1 cellular context compared by ENCODE assay signal in the genomic region with DNA sequence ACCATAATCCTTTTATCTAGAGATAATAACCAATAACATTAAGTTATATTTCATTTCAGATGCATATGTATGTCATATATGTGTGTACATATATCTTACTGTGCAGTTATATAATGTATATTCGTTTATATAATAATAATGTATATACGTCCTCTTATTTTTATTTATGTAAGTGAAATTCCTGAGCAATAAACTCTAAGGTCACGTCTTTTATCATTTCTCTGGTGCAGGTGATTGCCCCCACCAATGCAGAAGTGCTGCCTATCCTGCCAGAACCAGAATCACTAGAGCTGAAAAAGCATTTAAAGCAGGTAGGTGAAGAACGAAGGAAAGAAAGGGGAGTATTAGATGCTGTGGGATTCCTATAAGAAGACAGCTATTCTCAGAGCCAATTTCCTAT.
TF ChIP-seq lines count a peak whose summit lies in the region.

No MANE protein-coding gene starts in this region.

TF ChIP-seq in K562, 482 proteins besides CTCF, POLR2A, EP300 and RAD21:
- TF ChIP-seq ZNF644 (tag; IDR thresholded peaks at IDR 0.05; ENCODE audit: low read depth): no peak
- TF ChIP-seq CSDE1 (IDR thresholded peaks at IDR 0.05): no peak
- TF ChIP-seq, protein P1, sequence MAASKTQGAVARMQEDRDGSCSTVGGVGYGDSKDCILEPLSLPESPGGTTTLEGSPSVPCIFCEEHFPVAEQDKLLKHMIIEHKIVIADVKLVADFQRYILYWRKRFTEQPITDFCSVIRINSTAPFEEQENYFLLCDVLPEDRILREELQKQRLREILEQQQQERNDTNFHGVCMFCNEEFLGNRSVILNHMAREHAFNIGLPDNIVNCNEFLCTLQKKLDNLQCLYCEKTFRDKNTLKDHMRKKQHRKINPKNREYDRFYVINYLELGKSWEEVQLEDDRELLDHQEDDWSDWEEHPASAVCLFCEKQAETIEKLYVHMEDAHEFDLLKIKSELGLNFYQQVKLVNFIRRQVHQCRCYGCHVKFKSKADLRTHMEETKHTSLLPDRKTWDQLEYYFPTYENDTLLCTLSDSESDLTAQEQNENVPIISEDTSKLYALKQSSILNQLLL (CRISPR knock-in tag; IDR thresholded peaks at IDR 0.05; ENCODE audit: borderline replicate concordance): peak; percentile 68; the same call in 1 of the 2 replicates
- TF ChIP-seq, protein P2, sequence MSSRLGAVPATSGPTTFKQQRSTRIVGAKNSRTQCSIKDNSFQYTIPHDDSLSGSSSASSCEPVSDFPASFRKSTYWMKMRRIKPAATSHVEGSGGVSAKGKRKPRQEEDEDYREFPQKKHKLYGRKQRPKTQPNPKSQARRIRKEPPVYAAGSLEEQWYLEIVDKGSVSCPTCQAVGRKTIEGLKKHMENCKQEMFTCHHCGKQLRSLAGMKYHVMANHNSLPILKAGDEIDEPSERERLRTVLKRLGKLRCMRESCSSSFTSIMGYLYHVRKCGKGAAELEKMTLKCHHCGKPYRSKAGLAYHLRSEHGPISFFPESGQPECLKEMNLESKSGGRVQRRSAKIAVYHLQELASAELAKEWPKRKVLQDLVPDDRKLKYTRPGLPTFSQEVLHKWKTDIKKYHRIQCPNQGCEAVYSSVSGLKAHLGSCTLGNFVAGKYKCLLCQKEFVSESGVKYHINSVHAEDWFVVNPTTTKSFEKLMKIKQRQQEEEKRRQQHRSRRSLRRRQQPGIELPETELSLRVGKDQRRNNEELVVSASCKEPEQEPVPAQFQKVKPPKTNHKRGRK (tag; IDR thresholded peaks at IDR 0.05): 0 out of 2 replicates have a peak, but pooled peaks have one; percentile 41
- no peak for TF ChIP-seq JUNB (CRISPR knock-in tag; conservative IDR thresholded peaks at IDR 0.05)
- TF ChIP-seq, protein P3, sequence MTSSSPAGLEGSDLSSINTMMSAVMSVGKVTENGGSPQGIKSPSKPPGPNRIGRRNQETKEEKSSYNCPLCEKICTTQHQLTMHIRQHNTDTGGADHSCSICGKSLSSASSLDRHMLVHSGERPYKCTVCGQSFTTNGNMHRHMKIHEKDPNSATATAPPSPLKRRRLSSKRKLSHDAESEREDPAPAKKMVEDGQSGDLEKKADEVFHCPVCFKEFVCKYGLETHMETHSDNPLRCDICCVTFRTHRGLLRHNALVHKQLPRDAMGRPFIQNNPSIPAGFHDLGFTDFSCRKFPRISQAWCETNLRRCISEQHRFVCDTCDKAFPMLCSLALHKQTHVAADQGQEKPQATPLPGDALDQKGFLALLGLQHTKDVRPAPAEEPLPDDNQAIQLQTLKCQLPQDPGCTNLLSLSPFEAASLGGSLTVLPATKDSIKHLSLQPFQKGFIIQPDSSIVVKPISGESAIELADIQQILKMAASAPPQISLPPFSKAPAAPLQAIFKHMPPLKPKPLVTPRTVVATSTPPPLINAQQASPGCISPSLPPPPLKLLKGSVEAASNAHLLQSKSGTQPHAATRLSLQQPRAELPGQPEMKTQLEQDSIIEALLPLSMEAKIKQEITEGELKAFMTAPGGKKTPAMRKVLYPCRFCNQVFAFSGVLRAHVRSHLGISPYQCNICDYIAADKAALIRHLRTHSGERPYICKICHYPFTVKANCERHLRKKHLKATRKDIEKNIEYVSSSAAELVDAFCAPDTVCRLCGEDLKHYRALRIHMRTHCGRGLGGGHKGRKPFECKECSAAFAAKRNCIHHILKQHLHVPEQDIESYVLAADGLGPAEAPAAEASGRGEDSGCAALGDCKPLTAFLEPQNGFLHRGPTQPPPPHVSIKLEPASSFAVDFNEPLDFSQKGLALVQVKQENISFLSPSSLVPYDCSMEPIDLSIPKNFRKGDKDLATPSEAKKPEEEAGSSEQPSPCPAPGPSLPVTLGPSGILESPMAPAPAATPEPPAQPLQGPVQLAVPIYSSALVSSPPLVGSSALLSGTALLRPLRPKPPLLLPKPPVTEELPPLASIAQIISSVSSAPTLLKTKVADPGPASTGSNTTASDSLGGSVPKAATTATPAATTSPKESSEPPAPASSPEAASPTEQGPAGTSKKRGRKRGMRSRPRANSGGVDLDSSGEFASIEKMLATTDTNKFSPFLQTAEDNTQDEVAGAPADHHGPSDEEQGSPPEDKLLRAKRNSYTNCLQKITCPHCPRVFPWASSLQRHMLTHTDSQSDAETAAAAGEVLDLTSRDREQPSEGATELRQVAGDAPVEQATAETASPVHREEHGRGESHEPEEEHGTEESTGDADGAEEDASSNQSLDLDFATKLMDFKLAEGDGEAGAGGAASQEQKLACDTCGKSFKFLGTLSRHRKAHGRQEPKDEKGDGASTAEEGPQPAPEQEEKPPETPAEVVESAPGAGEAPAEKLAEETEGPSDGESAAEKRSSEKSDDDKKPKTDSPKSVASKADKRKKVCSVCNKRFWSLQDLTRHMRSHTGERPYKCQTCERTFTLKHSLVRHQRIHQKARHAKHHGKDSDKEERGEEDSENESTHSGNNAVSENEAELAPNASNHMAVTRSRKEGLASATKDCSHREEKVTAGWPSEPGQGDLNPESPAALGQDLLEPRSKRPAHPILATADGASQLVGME (CRISPR knock-in tag; IDR thresholded peaks at IDR 0.05): no peak
- peak; percentile 41; the same call in 1 of the 2 replicates for TF ChIP-seq NFIX (CRISPR knock-in tag; IDR thresholded peaks at IDR 0.05; ENCODE audit: low read depth)
- 0 out of 2 replicates have a peak, but pooled peaks have one; percentile 57 for TF ChIP-seq ZNF408 (CRISPR knock-in tag; IDR thresholded peaks at IDR 0.05; ENCODE audit: low read depth)
- TF ChIP-seq KDM4B (IDR thresholded peaks at IDR 0.05; ENCODE audit: borderline replicate concordance in 2 of 2, low read depth in 1 of 2): no peak
- TF ChIP-seq ZNF444 (CRISPR knock-in tag; IDR thresholded peaks at IDR 0.05): no peak
- TF ChIP-seq, protein P4, sequence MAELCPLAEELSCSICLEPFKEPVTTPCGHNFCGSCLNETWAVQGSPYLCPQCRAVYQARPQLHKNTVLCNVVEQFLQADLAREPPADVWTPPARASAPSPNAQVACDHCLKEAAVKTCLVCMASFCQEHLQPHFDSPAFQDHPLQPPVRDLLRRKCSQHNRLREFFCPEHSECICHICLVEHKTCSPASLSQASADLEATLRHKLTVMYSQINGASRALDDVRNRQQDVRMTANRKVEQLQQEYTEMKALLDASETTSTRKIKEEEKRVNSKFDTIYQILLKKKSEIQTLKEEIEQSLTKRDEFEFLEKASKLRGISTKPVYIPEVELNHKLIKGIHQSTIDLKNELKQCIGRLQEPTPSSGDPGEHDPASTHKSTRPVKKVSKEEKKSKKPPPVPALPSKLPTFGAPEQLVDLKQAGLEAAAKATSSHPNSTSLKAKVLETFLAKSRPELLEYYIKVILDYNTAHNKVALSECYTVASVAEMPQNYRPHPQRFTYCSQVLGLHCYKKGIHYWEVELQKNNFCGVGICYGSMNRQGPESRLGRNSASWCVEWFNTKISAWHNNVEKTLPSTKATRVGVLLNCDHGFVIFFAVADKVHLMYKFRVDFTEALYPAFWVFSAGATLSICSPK (IDR thresholded peaks at IDR 0.05; ENCODE audit: borderline replicate concordance): no peak
- no peak for TF ChIP-seq RBM25 (IDR thresholded peaks at IDR 0.05; ENCODE audit: low read depth, low read length, severe bottlenecking)
